In genomic region chr1:211257831-211258225, GRCh38 we compare ENCODE assay signal across 8 cellular contexts. TPM values are rescaled to one million over a fixed set of nuclear protein-coding genes. Genes with fewer than 3 reads are reported as not detected.
DNase-seq lines count a peak whose midpoint lies in the region; ATAC-seq and TF ChIP-seq lines count a peak whose summit lies in the region.

No MANE protein-coding gene starts in this region.

- H3K36me3 ChIP-seq in SK-N-SH (replicated peaks in 1 of 2; ENCODE audit: control insufficient read depth in 1 of 2, insufficient read depth in 2 of 2, low read length in 1 of 2) (peaks cover 6% of the 10 kb centered on the region in 2 experiments), prostate gland (no peaks in the 10 kb centered on the region)

- H2AFZ ChIP-seq in SK-N-SH (ENCODE audit: low read depth) = peak overlapping the region; percentile 64

- H3K9me3 ChIP-seq in SK-N-SH = no peaks in the 10 kb centered on the region
- H3K9me3 ChIP-seq in prostate gland = no peaks in the 10 kb centered on the region

- peaks cover 36% of the 10 kb centered on the region for H3K79me2 ChIP-seq in SK-N-SH (ENCODE audit: insufficient read depth)

- peak overlapping the region; percentile 88 for H3K4me2 ChIP-seq in SK-N-SH

- H3K27me3 ChIP-seq in SK-N-SH (ENCODE audit: insufficient read depth) = no peaks in the 10 kb centered on the region
- H3K27me3 ChIP-seq in prostate gland (replicated peaks; ENCODE audit: insufficient read depth) = no peaks in the 10 kb centered on the region

- H3K4me3 ChIP-seq in SK-N-SH (ENCODE audit: low read depth in 2 of 2, low read length in 1 of 2) (peak overlapping the region; percentile 70 to 72), prostate gland (peak overlapping the region; percentile 97 to 98)

- peak; percentile 9 for DNase-seq in GM03348 (ENCODE audit: low spot score)
- DNase-seq in SK-N-SH = no peak
- peak; percentile 24 for DNase-seq in fibroblast of peridontal ligament (ENCODE audit: extremely low read depth)
- DNase-seq in prostate gland (ENCODE audit: low spot score) = no peak
- no peak for DNase-seq in omental fat pad (ENCODE audit: low spot score)
- DNase-seq in stimulated activated CD4-positive, alpha-beta T cell treated with anti-CD3 and anti-CD28 coated beads, Interleukin-2, amount 100 ng/mL, for 48 hours = no peak
- DNase-seq in NCI-H2196 (lab: John Stamatoyannopoulos, UW; ENCODE audit: unreplicated experiment) = no peak

- POLR2A ChIA-PET in SK-N-SH (lab: Yijun Ruan, JAX) = interaction anchor here (1.0 kb wide), 1 partner anchor 8 kb away, joined by 4 read pairs; no protein-coding TSS in a partner anchor

- ATAC-seq in omental fat pad (ENCODE audit: low FRiP score) (no peak), GM18861 (IDR thresholded peaks at IDR 0.05; ENCODE audit: unreplicated experiment) (no peak)

- H3K4me1 ChIP-seq in SK-N-SH (ENCODE audit: control insufficient read depth in 1 of 2, insufficient read depth in 2 of 2, low read depth in 1 of 2, low read length in 1 of 2) (peaks cover 8 to 14% of the 10 kb centered on the region in 2 experiments; a peak in 3 of 4 replicates), prostate gland (replicated peaks) (peaks cover 5% of the 10 kb centered on the region)

- no peak for TF ChIP-seq RAD21 in SK-N-SH (IDR thresholded peaks at IDR 0.05; ENCODE audit: low read length)

- no peak for TF ChIP-seq POLR2A in prostate gland (IDR thresholded peaks at IDR 0.05)

- H3K9me2 ChIP-seq in SK-N-SH = no peaks in the 10 kb centered on the region

- WGBS in SK-N-SH (ENCODE audit: low lambda C conversion rate) = 0% methylated on average over 2 of the region's 2 CpGs
- 5% methylated on average over 2 of the region's 2 CpGs for whole genome bisulfite sequencing in prostate gland

- no peaks in the 10 kb centered on the region for H4K20me1 ChIP-seq in SK-N-SH (ENCODE audit: insufficient read depth)

- H3F3A ChIP-seq in SK-N-SH (replicated peaks; ENCODE audit: insufficient read depth) = peaks cover 30% of the 10 kb centered on the region

- no peak for TF ChIP-seq EP300 in SK-N-SH (IDR thresholded peaks at IDR 0.05; ENCODE audit: borderline replicate concordance in 1 of 2, low read depth in 1 of 2, low read length in 1 of 2)

- CTCF ChIA-PET in SK-N-SH (lab: Yijun Ruan, JAX) = interaction anchor here (0.6 to 1.9 kb wide), 10 partner anchors 8 to 1131 kb away, joined by 3 to 8 read pairs (median 4); no protein-coding TSS in a partner anchor

- no peak for TF ChIP-seq CTCF in SK-N-SH (IDR thresholded peaks at IDR 0.05)
- no peak for TF ChIP-seq CTCF in prostate gland (IDR thresholded peaks at IDR 0.05)
- no peak for TF ChIP-seq CTCF in omental fat pad (IDR thresholded peaks at IDR 0.05)

- intact Hi-C loops in prostate gland (cut with DNase I) = no loop called here

- H3K27ac ChIP-seq in SK-N-SH (ENCODE audit: low read depth in 2 of 2, low read length in 1 of 2) (peak overlapping the region; percentile 96 to 100), prostate gland (peak overlapping the region; percentile 99)

- H3K9ac ChIP-seq in SK-N-SH = peak overlapping the region; percentile 97

TF ChIP-seq in SK-N-SH, 30 proteins besides CTCF, POLR2A, EP300 and RAD21:
- TF ChIP-seq USF2 (IDR thresholded peaks at IDR 0.05; ENCODE audit: borderline replicate concordance, low read depth, low read length) = no peak
- no peak for TF ChIP-seq RCOR1 (IDR thresholded peaks at IDR 0.05; ENCODE audit: low read length)
- no peak for TF ChIP-seq REST (IDR thresholded peaks at IDR 0.05; ENCODE audit: low read depth, low read length)
- TF ChIP-seq CHD2 (IDR thresholded peaks at IDR 0.05; ENCODE audit: low read length, partially characterized antibody) = no peak
- TF ChIP-seq MEF2A (IDR thresholded peaks at IDR 0.05; ENCODE audit: borderline replicate concordance, low read depth) = no peak

RNA-seq across cellular contexts. Expression of gene RCOR3, which starts 1.3 kb away (rescaled TPM):
- polyA plus RNA-seq in SK-N-SH (2012; rRNA removed) = 18.7 and 20.9 TPM in 2 replicates
- polyA plus RNA-seq in SK-N-SH (2012; cell fraction: cytosol; rRNA removed) = 18.4 and 19.3 TPM in 2 replicates
- 39.5 and 58.9 TPM in 2 replicates for polyA plus RNA-seq in SK-N-SH (2012; cell fraction: nucleus; rRNA removed)
- total RNA-seq in prostate gland = 10 to 100 TPM; 56.4 to 78.3 TPM
- total RNA-seq in omental fat pad = 10 to 100 TPM; 20.5 to 45.6 (median 31.0) TPM

Comparison
In these comparisons a context has a peak if more than half of its experiments do, and no peak if none do; other contexts are left out.
1. DNase-seq: peak in GM03348 (single experiment) and fibroblast of peridontal ligament (single experiment); none in SK-N-SH (single experiment), prostate gland (single experiment), omental fat pad (single experiment), stimulated activated CD4-positive, alpha-beta T cell treated with anti-CD3 and anti-CD28 coated beads, Interleukin-2, amount 100 ng/mL, for 48 hours (0 of 2) and NCI-H2196 (single experiment).